ENCODE assay signal across 8 cellular contexts in genomic region chr2:172426635-172427255, GRCh38. TPM values are rescaled to one million over a fixed set of nuclear protein-coding genes. Genes with fewer than 3 reads are reported as not detected.
DNase-seq lines count a peak whose midpoint lies in the region; ATAC-seq, FAIRE-seq and TF ChIP-seq lines count a peak whose summit lies in the region.

No MANE protein-coding gene starts in this region.

- FAIRE-seq in GM12891 (lab: Jason Lieb, UNC), result no peak

- CTCF ChIA-PET in CD4-positive, alpha-beta memory T cell (lab: Charles Lee; ENCODE audit: partially characterized antibody), result interaction anchor here (2.1 to 33.3 kb wide), 5 partner anchors 14 to 254 kb away, joined by 11 to 1033 read pairs (median 29); no protein-coding TSS in a partner anchor

- no peaks in the 10 kb centered on the region for H3K27me3 Mint-ChIP-seq in CD4-positive, alpha-beta memory T cell
- H3K27me3 Mint-ChIP-seq in endodermal cell (ENCODE audit: insufficient read depth), result peaks cover 81% of the 10 kb centered on the region

- H3K36me3 ChIP-seq in CD4-positive, alpha-beta memory T cell (ENCODE audit: insufficient read depth, low read length), result no peaks in the 10 kb centered on the region
- H3K36me3 ChIP-seq in endodermal cell (ENCODE audit: control insufficient read depth, insufficient read depth, low read length) (no peaks in the 10 kb centered on the region), neuron (ENCODE audit: insufficient read depth, low read length) (no peaks in the 10 kb centered on the region)

- H3K27ac ChIP-seq in CD4-positive, alpha-beta memory T cell (ENCODE audit: low read depth, low read length), result peak overlapping the region; percentile 66
- no peak overlapping the region for H3K27ac ChIP-seq in endodermal cell (ENCODE audit: low read depth, low read length)

- intact Hi-C loops in CD4-positive, alpha-beta memory T cell (cut with micrococcal nuclease), result loop anchor here (2.0 to 5.0 kb wide), 2 partner anchors 128 to 504 kb away; partner anchors contain the start of gene HAT1

- peaks cover 0 to 5% of the 10 kb centered on the region in 2 donors for H3K36me3 Mint-ChIP-seq in CD4-positive, alpha-beta memory T cell
- H3K36me3 Mint-ChIP-seq in endodermal cell (ENCODE audit: low read depth), result no peaks in the 10 kb centered on the region

- peak overlapping the region; percentile 31 to 76 for H3K4me3 ChIP-seq in CD4-positive, alpha-beta memory T cell (ENCODE audit: low read length in 2 of 2)
- H3K4me3 ChIP-seq in endodermal cell (ENCODE audit: low read length) (peak overlapping the region; percentile 92), neuron (ENCODE audit: low read length) (peak overlapping the region; percentile 64)

- H3K4me1 ChIP-seq in CD4-positive, alpha-beta memory T cell (ENCODE audit: insufficient read depth, low read length), result peaks cover 58% of the 10 kb centered on the region
- H3K4me1 ChIP-seq in endodermal cell (ENCODE audit: control insufficient read depth, insufficient read depth, low read length) (peaks cover 11% of the 10 kb centered on the region), neuron (ENCODE audit: insufficient read depth, low read length) (peaks cover 16% of the 10 kb centered on the region)

- no peak for TF ChIP-seq CTCF in endodermal cell (conservative IDR thresholded peaks at IDR 0.05)

- no peak overlapping the region for H3K9ac ChIP-seq in endodermal cell (ENCODE audit: extremely low read depth, low read length, poor library complexity, severe bottlenecking)

- no peaks in the 10 kb centered on the region for H3K27me3 ChIP-seq in CD4-positive, alpha-beta memory T cell (ENCODE audit: insufficient read depth, low read length)
- H3K27me3 ChIP-seq in endodermal cell (ENCODE audit: control insufficient read depth, insufficient read depth, low read length, poor library complexity, severe bottlenecking), result peaks cover 51% of the 10 kb centered on the region
- H3K27me3 ChIP-seq in neuron (ENCODE audit: insufficient read depth, low read length), result peaks cover 11% of the 10 kb centered on the region

- no peak for DNase-seq in CD4-positive, alpha-beta memory T cell
- DNase-seq in NCI-H510A treated with DMSO at 0.1 percent for 48 hours (lab: John Stamatoyannopoulos, UW), result peak; percentile 91
- no peak for DNase-seq in endodermal cell
- DNase-seq in stimulated activated CD8-positive, alpha-beta memory T cell treated with anti-CD3 and anti-CD28 coated beads, Interleukin-4, amount 100 ng/mL, for 48 hours, result no peak
- no peak for DNase-seq in T1000 (lab: John Stamatoyannopoulos, UW)
- DNase-seq in GM12891 (ENCODE audit: insufficient read length, low spot score), result no peak

- H3K4me1 Mint-ChIP-seq in CD4-positive, alpha-beta memory T cell, result peaks cover 30 to 46% (median 43%) of the 10 kb centered on the region in 4 donors
- H3K4me1 Mint-ChIP-seq in endodermal cell, result peaks cover 26% of the 10 kb centered on the region

- H3K9me3 ChIP-seq in CD4-positive, alpha-beta memory T cell (ENCODE audit: control insufficient read depth in 1 of 2, low read length in 2 of 2), result no peaks in the 10 kb centered on the region
- H3K9me3 ChIP-seq in endodermal cell (ENCODE audit: control insufficient read depth, low read length) (no peaks in the 10 kb centered on the region), neuron (ENCODE audit: low read length) (no peaks in the 10 kb centered on the region)

- H3K4me3 Mint-ChIP-seq in CD4-positive, alpha-beta memory T cell, result peak overlapping the region; percentile 88 to 95 (median 92)
- peak overlapping the region; percentile 75 for H3K4me3 Mint-ChIP-seq in endodermal cell

- no peak for ATAC-seq in GM18858 (IDR thresholded peaks at IDR 0.05; ENCODE audit: unreplicated experiment)

- H3K9me3 Mint-ChIP-seq in CD4-positive, alpha-beta memory T cell, result no peaks in the 10 kb centered on the region
- H3K9me3 Mint-ChIP-seq in endodermal cell, result no peaks in the 10 kb centered on the region

- 76 to 78% methylated on average over 14 to 17 of the region's 17 CpGs for WGBS in endodermal cell (ENCODE audit: insufficient coverage in 1 of 2, insufficient read length in 1 of 2), 2 experiments

- POLR2A ChIA-PET in CD4-positive, alpha-beta memory T cell (lab: Charles Lee; ENCODE audit: partially characterized antibody), result interaction anchor here (0.8 to 18.4 kb wide), 9 partner anchors 8 to 1539 kb away, joined by 3 to 449 read pairs (median 3); partner anchors contain the start of genes DLX2 and DYNC1I2

- TF ChIP-seq POLR2A in GM12891 (IDR thresholded peaks at IDR 0.05; ENCODE audit: low read depth, low read length), result no peak

- H3K27ac Mint-ChIP-seq in CD4-positive, alpha-beta memory T cell, result peak overlapping the region; percentile 89 to 95 (median 93)
- no peak overlapping the region for H3K27ac Mint-ChIP-seq in endodermal cell

- peak overlapping the region; percentile 91 for H2AFZ ChIP-seq in neuron (ENCODE audit: low read depth, low read length)

TF ChIP-seq in GM12891, 5 proteins besides CTCF, POLR2A, EP300 and RAD21:
- TF ChIP-seq SPI1 (IDR thresholded peaks at IDR 0.05; ENCODE audit: low read depth, low read length), result no peak
- TF ChIP-seq TAF1 (IDR thresholded peaks at IDR 0.05; ENCODE audit: low read depth, low read length), result no peak
- TF ChIP-seq PAX5 (IDR thresholded peaks at IDR 0.05; ENCODE audit: insufficient read depth, low read length, severe bottlenecking), result no peak
- TF ChIP-seq POU2F2 (IDR thresholded peaks at IDR 0.05; ENCODE audit: low read depth, low read length), result no peak
TF ChIP-seq in GM12891: peak in this region for 0.

RNA-seq across cellular contexts. Expression of gene ITGA6, which starts 0.6 kb away (rescaled TPM):
- 10 to 100 TPM; 69.1 to 73.6 TPM for total RNA-seq in CD4-positive, alpha-beta memory T cell
- polyA plus RNA-seq in CD4-positive, alpha-beta memory T cell, result 10 to 100 TPM; 58.3 to 64.0 TPM
- 10 to 100 TPM; 35.8 to 45.7 TPM for total RNA-seq in endodermal cell
- 46.1 TPM for polyA plus RNA-seq in endodermal cell (2013, experiment 1 of 2)
- polyA plus RNA-seq in endodermal cell (2013, experiment 2 of 2), result 43.2 TPM
- polyA plus RNA-seq in GM12891 (2012; ENCODE audit: low read depth, missing spikeins), result 0.30 TPM
